ENCODE assay signal across 23 cellular contexts in genomic region chr6:35445691-35446090, GRCh38. TPM values are rescaled to one million over a fixed set of nuclear protein-coding genes. Genes with fewer than 3 reads are reported as not detected.
A peak's percentile ranks its signal among the peaks of the same experiment; 100 is the strongest.
DNase-seq lines count a peak whose midpoint lies in the region; ATAC-seq and TF ChIP-seq lines count a peak whose summit lies in the region.
"Had no signal": no experiment of that assay in that cellular context is flagged by ENCODE, and none has a peak within 500 bp of the region (broad histone marks: within the 10 kb centered on the region; RNA-seq: fewer than 3 reads in every experiment).

No MANE protein-coding gene starts in this region.

- no peak overlapping the region for H3K4me3 Mint-ChIP-seq in activated CD4-positive, alpha-beta T cell treated with anti-CD3 and anti-CD28 coated beads for 36 hours
- no peak overlapping the region for H3K4me3 Mint-ChIP-seq in CD4-positive, alpha-beta memory T cell
- H3K4me3 Mint-ChIP-seq: activated naive CD8-positive, alpha-beta T cell treated with anti-CD3 and anti-CD28 coated beads for 36 hours; CD4-positive, CD25-positive, alpha-beta regulatory T cell; H9; memory B cell; nephron had no signal

- H3K9me3 Mint-ChIP-seq in activated CD4-positive, alpha-beta T cell treated with anti-CD3 and anti-CD28 coated beads for 36 hours (ENCODE audit: low read depth): no peaks in the 10 kb centered on the region
- H3K9me3 Mint-ChIP-seq in CD4-positive, alpha-beta memory T cell: no peaks in the 10 kb centered on the region
- H3K9me3 Mint-ChIP-seq: activated naive CD8-positive, alpha-beta T cell treated with anti-CD3 and anti-CD28 coated beads for 36 hours; CD4-positive, CD25-positive, alpha-beta regulatory T cell; H9; memory B cell; nephron had no signal

- no peaks in the 10 kb centered on the region for H3K36me3 ChIP-seq in CD4-positive, alpha-beta memory T cell (ENCODE audit: insufficient read depth, low read length)
- H3K36me3 ChIP-seq in PC-3 (ENCODE audit: low read depth, low read length): no peaks in the 10 kb centered on the region
- H3K36me3 ChIP-seq: esophagus squamous epithelium, heart left ventricle, prostate gland, tibial artery had no signal

- POLR2A ChIA-PET in activated CD4-positive, alpha-beta T cell treated with anti-CD3 and anti-CD28 coated beads for 36 hours (lab: Charles Lee): no interaction called here
- POLR2A ChIA-PET in CD4-positive, alpha-beta memory T cell (lab: Charles Lee; ENCODE audit: partially characterized antibody): no interaction called here
- POLR2A ChIA-PET in PC-3 (lab: Charles Lee; ENCODE audit: unreplicated experiment): no interaction called here

- no peak overlapping the region for H3K4me2 ChIP-seq in PC-3 (ENCODE audit: low read length)
- H3K4me2 ChIP-seq: A549, KMS-11, smooth muscle cell had no signal

- no peaks in the 10 kb centered on the region for H3K79me2 ChIP-seq in PC-3 (ENCODE audit: low read length)

- BruUV-seq in PC-3 (replicated peaks; lab: Mats Ljungman, UMichigan): no TSS peak

- no peak overlapping the region for H2AFZ ChIP-seq in PC-3 (ENCODE audit: low read length)

- no peak for ATAC-seq in activated CD4-positive, alpha-beta T cell treated with anti-CD3 and anti-CD28 coated beads for 36 hours
- ATAC-seq in PC-3 (no peak), GM19324 (IDR thresholded peaks at IDR 0.05; ENCODE audit: low FRiP score, unreplicated experiment) (no peak), GM19023 (IDR thresholded peaks at IDR 0.05; ENCODE audit: unreplicated experiment) (no peak)
- ATAC-seq: A549, heart left ventricle had no signal

- H4K20me1 ChIP-seq in PC-3 (ENCODE audit: low read length): no peaks in the 10 kb centered on the region

- H3K27me3 Mint-ChIP-seq in activated CD4-positive, alpha-beta T cell treated with anti-CD3 and anti-CD28 coated beads for 36 hours: no peaks in the 10 kb centered on the region
- H3K27me3 Mint-ChIP-seq in CD4-positive, alpha-beta memory T cell: no peaks in the 10 kb centered on the region
- H3K27me3 Mint-ChIP-seq: activated naive CD8-positive, alpha-beta T cell treated with anti-CD3 and anti-CD28 coated beads for 36 hours; CD4-positive, CD25-positive, alpha-beta regulatory T cell; memory B cell had no signal

- H3K9me2 ChIP-seq in PC-3 (replicated peaks; ENCODE audit: low read length): no peaks in the 10 kb centered on the region

- H3K4me3 ChIP-seq in CD4-positive, alpha-beta memory T cell (ENCODE audit: low read length in 2 of 2): no peak overlapping the region
- no peak overlapping the region for H3K4me3 ChIP-seq in PC-3 (ENCODE audit: low read length)
- H3K4me3 ChIP-seq in fibroblast of pulmonary artery (replicated peaks; ENCODE audit: low read depth, low read length): no peak overlapping the region
- H3K4me3 ChIP-seq: A549, esophagus squamous epithelium, heart left ventricle, prostate gland, smooth muscle cell, tibial artery had no signal

- peak; percentile 50 for DNase-seq in activated CD4-positive, alpha-beta T cell treated with anti-CD3 and anti-CD28 coated beads for 36 hours
- no peak for DNase-seq in activated CD4-positive, alpha-beta T cell treated with anti-CD3 and anti-CD28 coated beads for 1 hour
- peak in 1 of 5 donors; percentile 14 for DNase-seq in CD4-positive, alpha-beta memory T cell
- DNase-seq in PC-3 (peak; percentile 34), fibroblast of pulmonary artery (ENCODE audit: low read depth) (peak; percentile 36), posterior cingulate gyrus (no peak)
- DNase-seq: activated CD8-positive, alpha-beta memory T cell treated with anti-CD3 and anti-CD28 coated beads, Interleukin-2, amount 50 U/mL, for 4 hours; activated naive CD8-positive, alpha-beta T cell treated with anti-CD3 and anti-CD28 coated beads for 36 hours; esophagus squamous epithelium; H9; heart left ventricle; NCI-H1436 treated with DMSO at 0.1 percent for 48 hours; tibial artery had no signal

- H3K27ac ChIP-seq in CD4-positive, alpha-beta memory T cell (ENCODE audit: low read depth, low read length): no peak overlapping the region
- H3K27ac ChIP-seq in PC-3 (ENCODE audit: low read length): no peak overlapping the region
- H3K27ac ChIP-seq: A549, esophagus squamous epithelium, heart left ventricle, KMS-11, prostate gland, tibial artery, VCaP had no signal

- no peaks in the 10 kb centered on the region for H3K9me3 ChIP-seq in CD4-positive, alpha-beta memory T cell (ENCODE audit: control insufficient read depth in 1 of 2, low read length in 2 of 2)
- no peaks in the 10 kb centered on the region for H3K9me3 ChIP-seq in PC-3 (ENCODE audit: low read length)
- H3K9me3 ChIP-seq: A549, esophagus squamous epithelium, prostate gland, tibial artery had no signal

- H3K27me3 ChIP-seq in CD4-positive, alpha-beta memory T cell (ENCODE audit: insufficient read depth, low read length): no peaks in the 10 kb centered on the region
- no peaks in the 10 kb centered on the region for H3K27me3 ChIP-seq in PC-3 (ENCODE audit: low read length)
- H3K27me3 ChIP-seq: esophagus squamous epithelium, heart left ventricle, tibial artery had no signal

- H3K4me1 ChIP-seq in CD4-positive, alpha-beta memory T cell (ENCODE audit: insufficient read depth, low read length): peaks cover 15% of the 10 kb centered on the region
- peaks cover 4% of the 10 kb centered on the region; the same call in 1 of the 2 replicates for H3K4me1 ChIP-seq in PC-3 (ENCODE audit: insufficient read depth, low read length)
- H3K4me1 ChIP-seq: A549, prostate gland, tibial artery had no signal

- peaks cover 8% of the 10 kb centered on the region for H3K4me1 Mint-ChIP-seq in activated CD4-positive, alpha-beta T cell treated with anti-CD3 and anti-CD28 coated beads for 36 hours
- peaks cover 4 to 27% (median 15%) of the 10 kb centered on the region in 4 donors for H3K4me1 Mint-ChIP-seq in CD4-positive, alpha-beta memory T cell
- H3K4me1 Mint-ChIP-seq: activated naive CD8-positive, alpha-beta T cell treated with anti-CD3 and anti-CD28 coated beads for 36 hours; H9 had no signal

- intact Hi-C loops in activated CD4-positive, alpha-beta T cell treated with anti-CD3 and anti-CD28 coated beads for 36 hours (cut with DNase I, micrococcal nuclease): no loop called here
- intact Hi-C loops in CD4-positive, alpha-beta memory T cell (cut with micrococcal nuclease): no loop called here
- intact Hi-C loops in PC-3 (cut with micrococcal nuclease) (no loop called here), posterior cingulate gyrus (cut with DNase I) (no loop called here)

- H3K9ac ChIP-seq in PC-3 (ENCODE audit: low read length): no peak overlapping the region
- H3K9ac ChIP-seq: KMS-11 had no signal

- H3K36me3 Mint-ChIP-seq in activated CD4-positive, alpha-beta T cell treated with anti-CD3 and anti-CD28 coated beads for 36 hours (ENCODE audit: low read depth): no peaks in the 10 kb centered on the region
- H3K36me3 Mint-ChIP-seq in CD4-positive, alpha-beta memory T cell: no peaks in the 10 kb centered on the region
- H3K36me3 Mint-ChIP-seq: activated naive CD8-positive, alpha-beta T cell treated with anti-CD3 and anti-CD28 coated beads for 36 hours; CD4-positive, CD25-positive, alpha-beta regulatory T cell; memory B cell had no signal

- CTCF ChIA-PET in activated CD4-positive, alpha-beta T cell treated with anti-CD3 and anti-CD28 coated beads for 36 hours (lab: Charles Lee): interaction anchor here (8.4 kb wide), 1 partner anchor 100 kb away, joined by 181 read pairs; the partner anchor contains the start of gene PPARD
- CTCF ChIA-PET in CD4-positive, alpha-beta memory T cell (lab: Charles Lee; ENCODE audit: partially characterized antibody): interaction anchor here (3.2 to 11.9 kb wide), 5 partner anchors 27 to 150 kb away, joined by 12 to 243 read pairs (median 90); partner anchors contain the start of genes DEF6 and PPARD
- CTCF ChIA-PET in PC-3 (lab: Charles Lee): no interaction called here

- H3F3A ChIP-seq in PC-3 (ENCODE audit: low read length, unreplicated experiment): no peaks in the 10 kb centered on the region

- TF ChIP-seq CTCF in PC-3 (conservative IDR thresholded peaks at IDR 0.05; ENCODE audit: low read depth, low read length) (no peak), fibroblast of pulmonary artery (IDR thresholded peaks at IDR 0.05; ENCODE audit: low read length, missing control alignments) (no peak)

- H3K27ac Mint-ChIP-seq in activated CD4-positive, alpha-beta T cell treated with anti-CD3 and anti-CD28 coated beads for 36 hours: no peak overlapping the region
- peak overlapping the region in 4 of 7 donors; percentile 35 to 57 (median 42) for H3K27ac Mint-ChIP-seq in CD4-positive, alpha-beta memory T cell
- H3K27ac Mint-ChIP-seq: activated naive CD8-positive, alpha-beta T cell treated with anti-CD3 and anti-CD28 coated beads for 36 hours; CD4-positive, CD25-positive, alpha-beta regulatory T cell; H9; memory B cell; nephron had no signal

RNA-seq across cellular contexts. Expression of gene FANCE, which starts 6.4 kb away (rescaled TPM):
- total RNA-seq in activated CD4-positive, alpha-beta T cell treated with anti-CD3 and anti-CD28 coated beads for 36 hours: 10 to 100 TPM; 14.3 to 14.8 TPM
- total RNA-seq in CD4-positive, alpha-beta memory T cell: 1 to 10 TPM; 8.9 to 9.0 TPM
- 1 to 10 TPM; 5.4 to 7.0 TPM for polyA plus RNA-seq in CD4-positive, alpha-beta memory T cell
- total RNA-seq in PC-3 (2014; rRNA removed): 13.8 and 18.6 TPM in 2 replicates

RNA-seq across cellular contexts. Expression of gene RPL10A, which starts 22.5 kb away (rescaled TPM):
- total RNA-seq in activated CD4-positive, alpha-beta T cell treated with anti-CD3 and anti-CD28 coated beads for 36 hours: 1,000 to 10,000 TPM; 1,952 to 2,334 TPM
- 1,000 to 10,000 TPM; 1,978 to 2,070 TPM for total RNA-seq in CD4-positive, alpha-beta memory T cell
- polyA plus RNA-seq in CD4-positive, alpha-beta memory T cell: 1,000 to 10,000 TPM in 1 of 2 donors, 100 to 1,000 TPM in 1; 844 to 1,085 TPM
- total RNA-seq in PC-3 (2014; rRNA removed): 1,114 and 1,509 TPM in 2 replicates

RNA-seq across cellular contexts. Expression of gene TEAD3, which starts 51.2 kb away (rescaled TPM):
- total RNA-seq in activated CD4-positive, alpha-beta T cell treated with anti-CD3 and anti-CD28 coated beads for 36 hours: 1 to 10 TPM; 1.4 to 1.5 TPM
- total RNA-seq in CD4-positive, alpha-beta memory T cell: under 1 TPM in 1 of 2 experiments, not detected in 1; 0.20 TPM
- polyA plus RNA-seq in CD4-positive, alpha-beta memory T cell: under 1 TPM in 1 of 2 donors, not detected in 1; 0.08 TPM
- 9.2 and 15.4 TPM in 2 replicates for total RNA-seq in PC-3 (2014; rRNA removed)
- total RNA-seq: CD4-positive, CD25-positive, alpha-beta regulatory T cell had no signal

Comparison
In these comparisons a context has a peak if more than half of its experiments do, and no peak if none do; other contexts are left out.
1. DNase-seq: peak in activated CD4-positive, alpha-beta T cell treated with anti-CD3 and anti-CD28 coated beads for 36 hours (single experiment), PC-3 (single experiment) and fibroblast of pulmonary artery (single experiment); none in activated CD4-positive, alpha-beta T cell treated with anti-CD3 and anti-CD28 coated beads for 1 hour (single experiment) and posterior cingulate gyrus (0 of 10).